ENCODE assay signal across 22 cellular contexts in the genomic region with DNA sequence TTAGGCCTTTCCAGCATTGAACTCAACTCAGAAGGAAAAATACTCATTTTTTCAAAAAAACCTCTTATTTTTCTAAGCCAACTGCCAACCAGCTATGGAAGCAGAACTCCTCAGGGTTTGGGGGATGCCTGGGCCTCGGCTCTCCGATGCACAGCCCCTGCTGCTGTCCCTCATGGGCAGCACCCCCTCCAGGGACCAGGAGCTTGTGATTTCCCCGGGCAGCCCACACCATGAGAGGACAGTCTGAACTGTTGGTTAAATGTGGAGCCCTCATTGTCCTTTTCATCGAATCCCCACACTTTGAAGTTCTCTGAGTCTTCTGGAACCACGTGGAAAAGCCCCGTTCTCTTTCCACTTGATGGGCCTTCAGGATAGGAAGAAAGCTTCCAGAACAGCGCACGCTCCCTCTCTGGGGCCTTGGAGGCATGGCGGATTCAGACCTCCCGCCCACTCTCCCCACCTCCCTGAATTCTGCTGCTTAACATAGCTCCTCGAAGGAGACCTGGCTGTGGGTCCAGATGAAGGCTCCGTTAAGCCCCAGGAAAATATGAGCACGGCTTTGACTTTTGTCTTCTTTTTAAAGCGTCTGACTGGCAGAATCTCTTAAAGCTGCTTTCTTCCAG.
DNase-seq lines count a peak whose midpoint lies in the region; ATAC-seq and TF ChIP-seq lines count a peak whose summit lies in the region.
"Had no signal": no experiment of that assay in that cellular context is flagged by ENCODE, and none has a peak within 500 bp of the region (broad histone marks: within the 10 kb centered on the region; RNA-seq: fewer than 3 reads in every experiment).

No MANE protein-coding gene starts in this region.

- no peak overlapping the region for H3K4me3 ChIP-seq in muscle layer of colon (ENCODE audit: low read depth in 1 of 2, low read length in 2 of 2)
- H3K4me3 ChIP-seq in tibial artery: no peak overlapping the region
- H3K4me3 ChIP-seq in Karpas-422 (ENCODE audit: low read length): no peak overlapping the region

- H3K27ac ChIP-seq in cingulate gyrus (ENCODE audit: low read depth, low read length): peak overlapping the region; percentile 95
- H3K27ac ChIP-seq in muscle layer of colon (ENCODE audit: low read depth, low read length): peak overlapping the region; percentile 83
- H3K27ac ChIP-seq in tibial artery: peak overlapping the region; percentile 61 to 80
- no peak overlapping the region for H3K27ac ChIP-seq in Karpas-422 (ENCODE audit: low read length)

- no peak for DNase-seq in activated naive CD4-positive, alpha-beta T cell treated with anti-CD3 and anti-CD28 coated beads, Interleukin-2, amount 10 ng/mL, durations not matched to agents 7 days and 5 days
- DNase-seq in activated naive CD4-positive, alpha-beta T cell (lab: John Stamatoyannopoulos, UW): no peak
- no peak for DNase-seq in tibial artery
- no peak for DNase-seq in NCI-H82 (lab: John Stamatoyannopoulos, UW)
- DNase-seq in Karpas-422: no peak
- DNase-seq: activated CD4-positive, CD25-positive, alpha-beta regulatory T cell treated with anti-CD3 and anti-CD28 coated beads, Interleukin-2, amount 50 U/mL, for 72 hours; activated T-cell treated with anti-CD3 and anti-CD28 coated beads, Interleukin-2, amount 50 U/mL, for 4 hours; Calu3; EL; HFFc6; naive thymus-derived CD4-positive, alpha-beta T cell; NCI-H2107; RPMI8226; stimulated activated CD4-positive, alpha-beta T cell treated with anti-CD3 and anti-CD28 coated beads, Interleukin-2, amount 100 ng/mL, for 48 hours; stimulated activated naive CD4-positive, alpha-beta T cell treated with Interleukin-2 at 50 U/mL for 16 hours; T1000 had no signal

- H3K9ac ChIP-seq in muscle layer of colon (ENCODE audit: low read length) (peak overlapping the region; percentile 36), Karpas-422 (ENCODE audit: low read length) (no peak overlapping the region)

- H3K27me3 ChIP-seq in muscle layer of colon (ENCODE audit: control insufficient read depth in 1 of 2, insufficient read depth in 2 of 2, low read length in 2 of 2): no peaks in the 10 kb centered on the region
- H3K27me3 ChIP-seq in tibial artery: no peaks in the 10 kb centered on the region
- no peaks in the 10 kb centered on the region for H3K27me3 ChIP-seq in Karpas-422 (ENCODE audit: low read length)

- no peak for TF ChIP-seq CTCF in tibial artery (IDR thresholded peaks at IDR 0.05)

- CTCF ChIA-PET in activated naive CD4-positive, alpha-beta T cell treated with anti-CD3 and anti-CD28 coated beads, Interleukin-2, amount 10 ng/mL, durations not matched to agents 7 days and 5 days (lab: Charles Lee): no interaction called here

- H3K27ac Mint-ChIP-seq in activated naive CD4-positive, alpha-beta T cell treated with anti-CD3 and anti-CD28 coated beads, Interleukin-2, amount 10 ng/mL, durations not matched to agents 7 days and 5 days: peak overlapping the region; percentile 33
- H3K27ac Mint-ChIP-seq: activated naive CD4-positive, alpha-beta T cell treated with anti-CD3 and anti-CD28 coated beads, Interleukin-2, amount 50 U/mL, for 24 hours; B cell; HFFc6; naive thymus-derived CD4-positive, alpha-beta T cell had no signal

- no peaks in the 10 kb centered on the region for H3K9me2 ChIP-seq in Karpas-422 (replicated peaks; ENCODE audit: insufficient read depth, low read length)

- H3K36me3 Mint-ChIP-seq in activated naive CD4-positive, alpha-beta T cell treated with anti-CD3 and anti-CD28 coated beads, Interleukin-2, amount 10 ng/mL, durations not matched to agents 7 days and 5 days: no peaks in the 10 kb centered on the region
- H3K36me3 Mint-ChIP-seq: activated naive CD4-positive, alpha-beta T cell treated with anti-CD3 and anti-CD28 coated beads, Interleukin-2, amount 50 U/mL, for 24 hours; naive thymus-derived CD4-positive, alpha-beta T cell had no signal

- H3K36me3 ChIP-seq in muscle layer of colon (ENCODE audit: insufficient read depth, low read length) (no peaks in the 10 kb centered on the region), tibial artery (no peaks in the 10 kb centered on the region), Karpas-422 (ENCODE audit: insufficient read depth, low read length) (no peaks in the 10 kb centered on the region)

- H3K79me2 ChIP-seq in Karpas-422 (ENCODE audit: low read length): no peaks in the 10 kb centered on the region

- no peaks in the 10 kb centered on the region for H3K9me3 ChIP-seq in muscle layer of colon (ENCODE audit: low read length)
- H3K9me3 ChIP-seq in tibial artery: no peaks in the 10 kb centered on the region
- H3K9me3 ChIP-seq in Karpas-422 (ENCODE audit: low read length): no peaks in the 10 kb centered on the region

- H3K4me3 Mint-ChIP-seq in activated naive CD4-positive, alpha-beta T cell treated with anti-CD3 and anti-CD28 coated beads, Interleukin-2, amount 10 ng/mL, durations not matched to agents 7 days and 5 days: no peak overlapping the region
- H3K4me3 Mint-ChIP-seq: activated naive CD4-positive, alpha-beta T cell treated with anti-CD3 and anti-CD28 coated beads, Interleukin-2, amount 50 U/mL, for 24 hours; activated T-cell treated with anti-CD3 and anti-CD28 coated beads, Interleukin-2, amount 50 U/mL, for 4 hours; B cell; HFFc6; naive thymus-derived CD4-positive, alpha-beta T cell had no signal

- no peaks in the 10 kb centered on the region for H3K27me3 Mint-ChIP-seq in activated naive CD4-positive, alpha-beta T cell treated with anti-CD3 and anti-CD28 coated beads, Interleukin-2, amount 10 ng/mL, durations not matched to agents 7 days and 5 days
- H3K27me3 Mint-ChIP-seq: activated naive CD4-positive, alpha-beta T cell treated with anti-CD3 and anti-CD28 coated beads, Interleukin-2, amount 50 U/mL, for 24 hours; B cell; naive thymus-derived CD4-positive, alpha-beta T cell had no signal

- H3K9me3 Mint-ChIP-seq in activated naive CD4-positive, alpha-beta T cell treated with anti-CD3 and anti-CD28 coated beads, Interleukin-2, amount 10 ng/mL, durations not matched to agents 7 days and 5 days: no peaks in the 10 kb centered on the region
- H3K9me3 Mint-ChIP-seq: activated naive CD4-positive, alpha-beta T cell treated with anti-CD3 and anti-CD28 coated beads, Interleukin-2, amount 50 U/mL, for 24 hours; activated T-cell treated with anti-CD3 and anti-CD28 coated beads, Interleukin-2, amount 50 U/mL, for 4 hours; HFFc6; naive thymus-derived CD4-positive, alpha-beta T cell had no signal

- peaks cover 76% of the 10 kb centered on the region for H3K4me1 ChIP-seq in muscle layer of colon (ENCODE audit: insufficient read depth, low read length)
- peaks cover 0 to 50% (median 41%) of the 10 kb centered on the region in 4 donors for H3K4me1 ChIP-seq in tibial artery
- no peaks in the 10 kb centered on the region for H3K4me1 ChIP-seq in Karpas-422 (ENCODE audit: low read length)

- ATAC-seq in GM21390 (IDR thresholded peaks at IDR 0.05; ENCODE audit: unreplicated experiment): no peak
- ATAC-seq: activated T-cell treated with anti-CD3 and anti-CD28 coated beads, Interleukin-2, amount 50 U/mL, for 4 hours; naive thymus-derived CD4-positive, alpha-beta T cell; SK-N-SH treated with all-trans-retinoic acid at 6 μM for 48 hours had no signal

- no peak overlapping the region for H2AFZ ChIP-seq in Karpas-422 (ENCODE audit: low read length)

- intact Hi-C loops in tibial artery (cut with DNase I; ENCODE audit: low total_unique reads): no loop called here

- no peak overlapping the region for H3K4me2 ChIP-seq in Karpas-422 (ENCODE audit: low read depth, low read length, poor library complexity, severe bottlenecking)

- H3K4me1 Mint-ChIP-seq in activated naive CD4-positive, alpha-beta T cell treated with anti-CD3 and anti-CD28 coated beads, Interleukin-2, amount 10 ng/mL, durations not matched to agents 7 days and 5 days: no peaks in the 10 kb centered on the region
- H3K4me1 Mint-ChIP-seq: activated naive CD4-positive, alpha-beta T cell treated with anti-CD3 and anti-CD28 coated beads, Interleukin-2, amount 50 U/mL, for 24 hours; B cell; naive thymus-derived CD4-positive, alpha-beta T cell had no signal

- H4K20me1 ChIP-seq in Karpas-422 (ENCODE audit: insufficient read depth, low read depth, low read length): no peaks in the 10 kb centered on the region; the same call in 1 of the 2 replicates
